In genomic region chr10:116470768-116471415, GRCh38 we compare ENCODE assay signal across 8 cellular contexts. TPM values are rescaled to one million over a fixed set of nuclear protein-coding genes. Genes with fewer than 3 reads are reported as not detected.
DNase-seq lines count a peak whose midpoint lies in the region; TF ChIP-seq lines count a peak whose summit lies in the region.
"Had no signal": no experiment of that assay in that cellular context is flagged by ENCODE, and none has a peak within 500 bp of the region (broad histone marks: within the 10 kb centered on the region; RNA-seq: fewer than 3 reads in every experiment).

No MANE protein-coding gene starts in this region.

- H3K9ac ChIP-seq in Karpas-422 (ENCODE audit: low read length), result no peak overlapping the region

- no peak overlapping the region for H3K27ac Mint-ChIP-seq in nephron progenitor cell
- H3K27ac Mint-ChIP-seq: activated naive CD4-positive, alpha-beta T cell treated with anti-CD3 and anti-CD28 coated beads, Interleukin-2, amount 10 ng/mL, durations not matched to agents 7 days and 5 days had no signal

- H3K27ac ChIP-seq in Karpas-422 (ENCODE audit: low read length), result no peak overlapping the region

- H3K4me1 Mint-ChIP-seq in nephron progenitor cell, result no peaks in the 10 kb centered on the region
- H3K4me1 Mint-ChIP-seq: activated naive CD4-positive, alpha-beta T cell treated with anti-CD3 and anti-CD28 coated beads, Interleukin-2, amount 10 ng/mL, durations not matched to agents 7 days and 5 days had no signal

- in situ Hi-C loops in astrocyte of the cerebellum (cut with HindIII; ENCODE audit: low sequenced_read_pairs), result no loop called here

- H3K9me3 ChIP-seq in Karpas-422 (ENCODE audit: low read length), result no peaks in the 10 kb centered on the region

- H3K4me3 ChIP-seq in Karpas-422 (ENCODE audit: low read length), result no peak overlapping the region
- no peak overlapping the region for H3K4me3 ChIP-seq in astrocyte of the cerebellum (ENCODE audit: low read depth, low read length)

- H3K4me2 ChIP-seq in Karpas-422 (ENCODE audit: low read depth, low read length, poor library complexity, severe bottlenecking), result no peak overlapping the region

- H3K27me3 Mint-ChIP-seq in nephron progenitor cell (ENCODE audit: low read depth, poor library complexity), result peaks cover 3% of the 10 kb centered on the region
- H3K27me3 Mint-ChIP-seq: activated naive CD4-positive, alpha-beta T cell treated with anti-CD3 and anti-CD28 coated beads, Interleukin-2, amount 10 ng/mL, durations not matched to agents 7 days and 5 days had no signal

- no peaks in the 10 kb centered on the region for H3K79me2 ChIP-seq in Karpas-422 (ENCODE audit: low read length)

- no peaks in the 10 kb centered on the region for H4K20me1 ChIP-seq in Karpas-422 (ENCODE audit: insufficient read depth, low read depth, low read length)

- peaks cover 8% of the 10 kb centered on the region for H3K9me3 Mint-ChIP-seq in nephron progenitor cell

- peak; percentile 52 for DNase-seq in ELR (ENCODE audit: low read depth)
- peak; percentile 66 for DNase-seq in Karpas-422
- no peak for DNase-seq in astrocyte of the cerebellum (ENCODE audit: low read depth)
- DNase-seq in nephron progenitor cell, result peak; percentile 9
- DNase-seq in activated CD8-positive, alpha-beta memory T cell treated with anti-CD3 and anti-CD28 coated beads, Interleukin-2, amount 50 U/mL, for 4 hours, result no peak
- DNase-seq in activated CD4-positive, alpha-beta T cell treated with anti-CD3 and anti-CD28 coated beads, Interleukin-2, amount 50 U/mL, for 4 hours, result no peak
- DNase-seq in stimulated activated naive CD4-positive, alpha-beta T cell (lab: John Stamatoyannopoulos, UW), result no peak
- DNase-seq: activated naive CD4-positive, alpha-beta T cell treated with anti-CD3 and anti-CD28 coated beads, Interleukin-2, amount 10 ng/mL, durations not matched to agents 7 days and 5 days had no signal

- no peaks in the 10 kb centered on the region for H3K4me1 ChIP-seq in Karpas-422 (ENCODE audit: low read length)

- H3K9me2 ChIP-seq in Karpas-422 (replicated peaks; ENCODE audit: insufficient read depth, low read length), result no peaks in the 10 kb centered on the region

- H3K27me3 ChIP-seq in Karpas-422 (ENCODE audit: low read length), result no peaks in the 10 kb centered on the region

- no peaks in the 10 kb centered on the region for H3K36me3 Mint-ChIP-seq in nephron progenitor cell (ENCODE audit: low read depth)
- H3K36me3 Mint-ChIP-seq: activated naive CD4-positive, alpha-beta T cell treated with anti-CD3 and anti-CD28 coated beads, Interleukin-2, amount 10 ng/mL, durations not matched to agents 7 days and 5 days had no signal

- no peak overlapping the region for H3K4me3 Mint-ChIP-seq in nephron progenitor cell
- H3K4me3 Mint-ChIP-seq: activated naive CD4-positive, alpha-beta T cell treated with anti-CD3 and anti-CD28 coated beads, Interleukin-2, amount 10 ng/mL, durations not matched to agents 7 days and 5 days had no signal

- H3K36me3 ChIP-seq in Karpas-422 (ENCODE audit: insufficient read depth, low read length), result no peaks in the 10 kb centered on the region

- peak; percentile 35 for TF ChIP-seq CTCF in astrocyte of the cerebellum (IDR thresholded peaks at IDR 0.05; ENCODE audit: low read depth, low read length, missing control alignments)
- TF ChIP-seq CTCF in nephron progenitor cell (IDR thresholded peaks at IDR 0.05), result peak; percentile 35

- no peak overlapping the region for H2AFZ ChIP-seq in Karpas-422 (ENCODE audit: low read length)

RNA-seq across cellular contexts. Expression of gene PNLIPRP3, which starts 43.2 kb away (rescaled TPM):
- not detected in 2 replicates for total RNA-seq in Karpas-422 (2014; rRNA removed; shearing (Covaris generic); ENCODE audit: low replicate concordance)

Comparison
In these comparisons a context has a peak if more than half of its experiments do, and no peak if none do; other contexts are left out.
1. DNase-seq: peak in ELR (single experiment), Karpas-422 (single experiment) and nephron progenitor cell (single experiment); none in astrocyte of the cerebellum (single experiment), activated CD8-positive, alpha-beta memory T cell treated with anti-CD3 and anti-CD28 coated beads, Interleukin-2, amount 50 U/mL, for 4 hours (single experiment), activated CD4-positive, alpha-beta T cell treated with anti-CD3 and anti-CD28 coated beads, Interleukin-2, amount 50 U/mL, for 4 hours (0 of 2) and stimulated activated naive CD4-positive, alpha-beta T cell (0 of 6).